In the genomic region with DNA sequence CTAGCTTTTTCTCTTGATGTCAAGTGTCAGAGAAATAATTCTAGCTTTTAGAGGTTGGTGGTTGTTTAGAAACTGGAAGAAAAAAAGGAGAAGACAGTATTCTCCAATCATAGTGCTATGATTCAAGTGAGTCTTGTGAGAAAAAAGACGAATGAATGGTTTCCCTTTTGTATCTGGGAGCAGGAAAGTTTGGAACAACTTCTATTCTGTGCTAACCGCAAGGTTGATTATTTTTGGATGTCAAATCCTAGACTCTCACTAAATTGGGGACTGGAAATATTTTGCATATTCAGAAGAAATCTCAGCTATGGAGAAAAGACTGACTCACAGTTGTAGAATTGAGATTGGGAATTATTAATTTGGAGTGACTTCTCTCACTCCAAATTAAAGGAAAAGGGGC, we compare ENCODE assay signal across 6 cellular contexts.
"Had no signal": no experiment of that assay in that cellular context is flagged by ENCODE, and none has a peak within 500 bp of the region (broad histone marks: within the 10 kb centered on the region; RNA-seq: fewer than 3 reads in every experiment).

No MANE protein-coding gene starts in this region.

- ATAC-seq: GM23338, HepG2, K562 had no signal

- H3K27ac ChIP-seq: HL-60 had no signal

- H3K4me3 ChIP-seq: GM23338, K562 had no signal

- DNase-seq: H9, HCEC 1CT had no signal
